8 cellular contexts compared by ENCODE assay signal in the genomic region with DNA sequence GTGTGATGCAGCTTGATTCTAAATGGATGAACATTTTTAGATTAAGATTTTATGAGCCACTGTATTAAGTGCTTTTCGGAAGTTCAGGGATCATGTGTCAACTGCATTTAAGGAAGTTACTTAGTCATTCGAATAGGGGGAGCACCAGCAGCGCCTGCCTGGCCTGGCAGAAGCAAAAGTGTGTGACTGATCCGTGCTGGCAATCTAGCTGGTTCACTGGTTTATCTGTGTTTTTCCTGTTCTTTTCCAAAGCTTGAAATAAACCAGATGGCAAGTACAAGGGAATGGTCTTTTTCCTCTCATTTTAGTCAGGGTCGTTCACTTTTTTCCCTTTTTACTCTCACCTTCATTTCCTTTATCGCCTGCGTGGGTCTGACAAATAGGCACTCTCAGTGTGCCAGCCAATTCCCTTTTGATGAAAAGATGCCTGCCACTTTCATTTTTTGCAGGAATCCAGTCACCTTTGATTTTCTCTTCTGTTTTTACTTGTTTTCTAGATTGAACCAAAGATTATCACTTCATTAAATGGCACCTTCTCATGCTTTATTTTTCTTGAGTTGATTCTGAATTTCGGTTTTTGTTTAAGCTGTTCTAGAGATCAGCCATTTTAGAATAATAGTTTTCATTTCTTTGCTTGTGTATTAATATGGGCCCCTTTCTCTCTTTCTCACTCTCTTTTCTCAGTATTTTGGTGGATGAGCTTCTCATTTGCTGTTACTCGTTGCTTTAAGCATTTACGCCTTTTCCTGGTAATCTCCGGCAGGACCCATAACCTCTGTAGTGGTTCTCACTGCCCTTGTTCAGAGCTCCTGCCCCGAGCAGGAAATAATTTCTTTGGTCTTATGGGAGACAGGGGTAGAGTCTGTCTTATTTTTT. TPM values are rescaled to one million over a fixed set of nuclear protein-coding genes. Genes with fewer than 3 reads are reported as not detected.
DNase-seq lines count a peak whose midpoint lies in the region; ATAC-seq, FAIRE-seq and TF ChIP-seq lines count a peak whose summit lies in the region.

No MANE protein-coding gene starts in this region.

- no peaks in the 10 kb centered on the region for H3K9me3 ChIP-seq in right lobe of liver

- no peaks in the 10 kb centered on the region for H3K36me3 ChIP-seq in right lobe of liver

- peaks cover 57% of the 10 kb centered on the region for H3K4me1 Mint-ChIP-seq in Calu3 (ENCODE audit: low read depth, unreplicated experiment)
- H3K4me1 Mint-ChIP-seq in chondrocyte (ENCODE audit: low read depth) = peaks cover 37% of the 10 kb centered on the region
- peaks cover 46% of the 10 kb centered on the region for H3K4me1 Mint-ChIP-seq in stimulated activated effector memory CD8-positive, alpha-beta T cell treated with anti-CD3 and anti-CD28 coated beads, Interleukin-12 subunit alpha, Interleukin-12 subunit beta, amount 100 ng/mL, for 72 hours

- WGBS in right lobe of liver (ENCODE audit: insufficient coverage, low coverage, low lambda C conversion rate, missing lambda C conversion rate) = 4% methylated on average over 12 of the region's 12 CpGs

- CTCF ChIA-PET in Calu3 (lab: Charles Lee) = interaction anchor here (0.7 to 5.2 kb wide), 15 partner anchors 11 to 186 kb away, joined by 3 to 38 read pairs (median 5); no protein-coding TSS in a partner anchor

- no TSS peak for BruUV-seq in Calu3 (replicated peaks; lab: Mats Ljungman, UMichigan)

- H3K4me3 ChIP-seq in right lobe of liver = peak overlapping the region; percentile 10 to 91 (median 42)

- intact Hi-C loops in Calu3 (cut with micrococcal nuclease; ENCODE audit: unreplicated experiment) = loop anchor here (1.0 to 2.0 kb wide), 2 partner anchors 10 to 30 kb away; no protein-coding TSS in a partner anchor
- intact Hi-C loops in right lobe of liver (cut with DNase I) = no loop called here

- no peak for FAIRE-seq in D721Med (lab: Jason Lieb, UNC)

- peak; percentile 90 for TF ChIP-seq POLR2A in right lobe of liver (IDR thresholded peaks at IDR 0.05)

- no peaks in the 10 kb centered on the region for H3K27me3 ChIP-seq in right lobe of liver

- peak; percentile 68 for DNase-seq in Calu3
- DNase-seq in HT1080 (ENCODE audit: low read depth) = peak; percentile 87
- peak; percentile 5 for DNase-seq in T-helper 22 cell (ENCODE audit: low read depth)
- no peak for DNase-seq in chondrocyte (ENCODE audit: low spot score)
- DNase-seq in right lobe of liver = peak; percentile 72 to 82 (median 79)
- DNase-seq in stimulated activated effector memory CD8-positive, alpha-beta T cell treated with anti-CD3 and anti-CD28 coated beads, Interleukin-12 subunit alpha, Interleukin-12 subunit beta, amount 100 ng/mL, for 72 hours (ENCODE audit: low spot score in 2 of 2) = no peak
- DNase-seq in D721Med (ENCODE audit: insufficient read length, low spot score) = no peak

- peak overlapping the region; percentile 84 for H3K27ac Mint-ChIP-seq in Calu3 (ENCODE audit: unreplicated experiment)
- H3K27ac Mint-ChIP-seq in chondrocyte (ENCODE audit: unreplicated experiment) = peak overlapping the region; percentile 84
- H3K27ac Mint-ChIP-seq in stimulated activated effector memory CD8-positive, alpha-beta T cell treated with anti-CD3 and anti-CD28 coated beads, Interleukin-12 subunit alpha, Interleukin-12 subunit beta, amount 100 ng/mL, for 72 hours = peak overlapping the region; percentile 88

- H3K4me3 Mint-ChIP-seq in Calu3 (ENCODE audit: low read depth, unreplicated experiment) (no peak overlapping the region), chondrocyte (ENCODE audit: unreplicated experiment) (peak overlapping the region; percentile 57)
- H3K4me3 Mint-ChIP-seq in stimulated activated effector memory CD8-positive, alpha-beta T cell treated with anti-CD3 and anti-CD28 coated beads, Interleukin-12 subunit alpha, Interleukin-12 subunit beta, amount 100 ng/mL, for 72 hours = no peak overlapping the region

- H3K4me1 ChIP-seq in right lobe of liver = peaks cover 0 to 67% (median 12%) of the 10 kb centered on the region in 4 donors

- TF ChIP-seq CTCF in Calu3 (IDR thresholded peaks at IDR 0.05; ENCODE audit: unreplicated experiment) (peak; percentile 29), chondrocyte (IDR thresholded peaks at IDR 0.05) (peak; percentile 59), right lobe of liver (IDR thresholded peaks at IDR 0.05) (no peak), D721Med (IDR thresholded peaks at IDR 0.05; ENCODE audit: insufficient read depth, missing control alignments) (no peak)

- no peaks in the 10 kb centered on the region for H3K9me3 Mint-ChIP-seq in Calu3 (ENCODE audit: low read depth, unreplicated experiment)
- no peaks in the 10 kb centered on the region for H3K9me3 Mint-ChIP-seq in chondrocyte (ENCODE audit: low read depth)
- no peaks in the 10 kb centered on the region for H3K9me3 Mint-ChIP-seq in stimulated activated effector memory CD8-positive, alpha-beta T cell treated with anti-CD3 and anti-CD28 coated beads, Interleukin-12 subunit alpha, Interleukin-12 subunit beta, amount 100 ng/mL, for 72 hours

- H3K27ac ChIP-seq in right lobe of liver = peak overlapping the region; percentile 90 to 94 (median 94)

- H3K27me3 Mint-ChIP-seq in Calu3 (ENCODE audit: unreplicated experiment) (no peaks in the 10 kb centered on the region), chondrocyte (ENCODE audit: low read depth) (no peaks in the 10 kb centered on the region)

- H3K36me3 Mint-ChIP-seq in Calu3 (ENCODE audit: insufficient read depth, unreplicated experiment) (peaks cover 32% of the 10 kb centered on the region), chondrocyte (ENCODE audit: low read depth) (no peaks in the 10 kb centered on the region)
- no peaks in the 10 kb centered on the region for H3K36me3 Mint-ChIP-seq in stimulated activated effector memory CD8-positive, alpha-beta T cell treated with anti-CD3 and anti-CD28 coated beads, Interleukin-12 subunit alpha, Interleukin-12 subunit beta, amount 100 ng/mL, for 72 hours

- peak; percentile 23 to 37 (median 26) for ATAC-seq in right lobe of liver
- ATAC-seq in stimulated activated effector memory CD8-positive, alpha-beta T cell treated with anti-CD3 and anti-CD28 coated beads, Interleukin-12 subunit alpha, Interleukin-12 subunit beta, amount 100 ng/mL, for 72 hours = no peak
- no peak for ATAC-seq in GM19023 (IDR thresholded peaks at IDR 0.05; ENCODE audit: unreplicated experiment)

RNA-seq across cellular contexts. Expression of gene ABHD2, which starts 2.8 kb away (rescaled TPM):
- total RNA-seq in Calu3 (2022) = 300 and 353 TPM in 2 replicates
- 68.0 and 77.6 TPM in 2 replicates for total RNA-seq in HT1080 (2014; rRNA removed; shearing (Covaris generic))
- 22.7 and 33.2 TPM in 2 replicates for polyA plus RNA-seq in HT1080 (2015; cell fraction: cytosol; rRNA removed)
- 73.7 and 81.1 TPM in 2 replicates for polyA plus RNA-seq in HT1080 (2015; cell fraction: nucleus; rRNA removed)
- 50.0 to 58.5 TPM (median 50.5 TPM) in 3 replicates for total RNA-seq in chondrocyte
- total RNA-seq in right lobe of liver = 100 to 1,000 TPM; 136 to 392 (median 315) TPM

Comparison
In these comparisons a context has a peak if more than half of its experiments do, and no peak if none do; other contexts are left out.
1. DNase-seq: peak in Calu3 (single experiment), HT1080 (single experiment), T-helper 22 cell (single experiment) and right lobe of liver (3 of 3); none in chondrocyte (single experiment), stimulated activated effector memory CD8-positive, alpha-beta T cell treated with anti-CD3 and anti-CD28 coated beads, Interleukin-12 subunit alpha, Interleukin-12 subunit beta, amount 100 ng/mL, for 72 hours (0 of 2) and D721Med (single experiment).
2. CTCF ChIP-seq: peak in Calu3 (single experiment) and chondrocyte (single experiment); none in right lobe of liver (0 of 4) and D721Med (single experiment).
3. ATAC-seq: peak in right lobe of liver (4 of 4); none in stimulated activated effector memory CD8-positive, alpha-beta T cell treated with anti-CD3 and anti-CD28 coated beads, Interleukin-12 subunit alpha, Interleukin-12 subunit beta, amount 100 ng/mL, for 72 hours (single experiment) and GM19023 (single experiment).
4. Peak in every context shown above with its lines, with median percentiles within 50 percentile points of each other: H3K27ac Mint-ChIP-seq.